8 cellular contexts compared by ENCODE assay signal in the genomic region with DNA sequence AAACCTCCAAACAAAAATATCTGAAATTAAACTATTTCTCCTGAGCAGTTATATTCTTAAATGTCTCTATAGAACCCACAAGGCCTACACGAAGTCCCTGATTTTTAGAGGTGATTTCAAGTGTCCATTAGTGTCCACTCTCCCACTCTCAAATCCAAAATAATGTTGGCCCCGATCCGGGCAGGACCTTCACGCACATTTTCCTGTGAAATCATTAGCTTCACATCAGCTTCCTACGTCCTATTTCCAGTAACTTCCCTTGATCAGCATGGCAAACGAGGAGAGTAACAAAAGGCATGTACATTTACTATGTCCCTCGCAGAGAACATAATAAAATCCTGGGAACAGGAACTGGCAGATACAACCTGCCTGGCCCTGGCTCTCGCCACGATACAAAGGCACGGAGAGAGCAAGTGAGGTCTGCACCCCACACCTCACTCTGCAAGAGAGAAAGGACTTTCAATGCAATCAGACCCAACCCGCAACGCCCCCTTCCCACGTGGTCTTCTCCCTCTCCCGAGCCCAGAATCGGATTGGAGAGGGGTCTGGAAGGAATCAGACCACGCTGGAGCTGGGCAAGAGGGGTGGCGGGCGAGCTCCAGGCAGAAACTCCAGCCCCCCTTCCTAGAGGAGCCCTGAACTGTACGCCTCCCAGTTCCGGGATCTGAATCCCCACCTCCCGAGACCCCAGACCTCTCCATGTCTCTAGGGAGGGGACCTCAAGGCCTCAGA. TPM values are rescaled to one million over a fixed set of nuclear protein-coding genes. Genes with fewer than 3 reads are reported as not detected.
DNase-seq lines count a peak whose midpoint lies in the region; ATAC-seq and TF ChIP-seq lines count a peak whose summit lies in the region.

No MANE protein-coding gene starts in this region.

- H3K4me1 Mint-ChIP-seq in activated naive CD8-positive, alpha-beta T cell treated with anti-CD3 and anti-CD28 coated beads for 36 hours = peaks cover 32% of the 10 kb centered on the region
- H3K4me1 Mint-ChIP-seq in glutamatergic neuron (ENCODE audit: low read depth, unreplicated experiment) (peaks cover 23% of the 10 kb centered on the region), type B pancreatic cell (ENCODE audit: unreplicated experiment) (peaks cover 25% of the 10 kb centered on the region)

- TF ChIP-seq CTCF in AG09309 (IDR thresholded peaks at IDR 0.05; ENCODE audit: control insufficient read depth, insufficient read depth, low read depth, low read length, missing control alignments) (no peak), OCI-LY3 (IDR thresholded peaks at IDR 0.05; ENCODE audit: low read depth, low read length) (no peak), glutamatergic neuron (IDR thresholded peaks at IDR 0.05; ENCODE audit: partially characterized antibody, unreplicated experiment) (no peak), type B pancreatic cell (conservative IDR thresholded peaks at IDR 0.05) (no peak)

- H3K79me2 ChIP-seq in OCI-LY3 (ENCODE audit: low read length) = peaks cover 56% of the 10 kb centered on the region

- H3K27ac ChIP-seq in OCI-LY3 (ENCODE audit: low read length) = peak overlapping the region; percentile 61

- H3K9me3 ChIP-seq in OCI-LY3 (ENCODE audit: insufficient read depth, low read length) = no peaks in the 10 kb centered on the region

- H3K4me3 ChIP-seq in AG09309 (ENCODE audit: control insufficient read depth, low read depth, low read length) = peak overlapping the region; percentile 56
- H3K4me3 ChIP-seq in OCI-LY3 (ENCODE audit: low read length) = peak overlapping the region; percentile 93

- peaks cover 8% of the 10 kb centered on the region for H4K20me1 ChIP-seq in OCI-LY3 (ENCODE audit: insufficient read depth, low read length)

- peaks cover 14% of the 10 kb centered on the region for H3K4me1 ChIP-seq in OCI-LY3 (ENCODE audit: low read length)

- H3K36me3 Mint-ChIP-seq in activated naive CD8-positive, alpha-beta T cell treated with anti-CD3 and anti-CD28 coated beads for 36 hours = peaks cover 14% of the 10 kb centered on the region
- H3K36me3 Mint-ChIP-seq in glutamatergic neuron (ENCODE audit: unreplicated experiment) = no peaks in the 10 kb centered on the region
- H3K36me3 Mint-ChIP-seq in type B pancreatic cell = peaks cover 9% of the 10 kb centered on the region

- H3K27ac Mint-ChIP-seq in activated naive CD8-positive, alpha-beta T cell treated with anti-CD3 and anti-CD28 coated beads for 36 hours = peak overlapping the region; percentile 91
- H3K27ac Mint-ChIP-seq in glutamatergic neuron (ENCODE audit: unreplicated experiment) (peak overlapping the region; percentile 81), type B pancreatic cell (peak overlapping the region; percentile 93)

- no peaks in the 10 kb centered on the region for H3K27me3 ChIP-seq in OCI-LY3 (ENCODE audit: low read depth, low read length)

- H3K4me2 ChIP-seq in OCI-LY3 (ENCODE audit: low read length) = peak overlapping the region; percentile 83

- H2AFZ ChIP-seq in OCI-LY3 (ENCODE audit: low read depth, low read length) = peak overlapping the region; percentile 43; the same call in 1 of the 2 replicates

- H3K36me3 ChIP-seq in OCI-LY3 (replicated peaks; ENCODE audit: low read depth, low read length) = peaks cover 5% of the 10 kb centered on the region

- peak; percentile 20 for ATAC-seq in GM18861 (IDR thresholded peaks at IDR 0.05; ENCODE audit: unreplicated experiment)

- no peak for DNase-seq in AG09309 (ENCODE audit: low read depth)
- peak; percentile 40 for DNase-seq in HPDE6-E6E7 (ENCODE audit: extremely low spot score)
- peak; percentile 60 for DNase-seq in activated naive CD8-positive, alpha-beta T cell treated with anti-CD3 and anti-CD28 coated beads for 36 hours
- DNase-seq in glutamatergic neuron = peak; percentile 82
- peak in 52 of 56 donors; percentile 11 to 74 (median 52) for DNase-seq in nucleus accumbens (lab: John Stamatoyannopoulos, UW)
- peak; percentile 77 for DNase-seq in type B pancreatic cell (ENCODE audit: extremely low spot score, unreplicated experiment)

- peak overlapping the region; percentile 98 for H3K4me3 Mint-ChIP-seq in activated naive CD8-positive, alpha-beta T cell treated with anti-CD3 and anti-CD28 coated beads for 36 hours
- H3K4me3 Mint-ChIP-seq in glutamatergic neuron (ENCODE audit: unreplicated experiment) = peak overlapping the region; percentile 93
- peak overlapping the region; percentile 96 for H3K4me3 Mint-ChIP-seq in type B pancreatic cell

- no peaks in the 10 kb centered on the region for H3K27me3 Mint-ChIP-seq in activated naive CD8-positive, alpha-beta T cell treated with anti-CD3 and anti-CD28 coated beads for 36 hours
- H3K27me3 Mint-ChIP-seq in glutamatergic neuron (ENCODE audit: unreplicated experiment) (peaks cover 3% of the 10 kb centered on the region), type B pancreatic cell (no peaks in the 10 kb centered on the region)

- peak overlapping the region; percentile 92 for H3K9ac ChIP-seq in OCI-LY3 (ENCODE audit: low read length)

- H3K9me3 Mint-ChIP-seq in activated naive CD8-positive, alpha-beta T cell treated with anti-CD3 and anti-CD28 coated beads for 36 hours = no peaks in the 10 kb centered on the region
- H3K9me3 Mint-ChIP-seq in glutamatergic neuron (ENCODE audit: unreplicated experiment) = peaks cover 1% of the 10 kb centered on the region
- H3K9me3 Mint-ChIP-seq in type B pancreatic cell = peaks cover 5% of the 10 kb centered on the region

RNA-seq across cellular contexts. Expression of gene C17orf78, which starts 17.5 kb away (rescaled TPM):
- not detected for total RNA-seq in activated naive CD8-positive, alpha-beta T cell treated with anti-CD3 and anti-CD28 coated beads for 36 hours
- not detected for total RNA-seq in glutamatergic neuron (ENCODE audit: unreplicated experiment)
- total RNA-seq in type B pancreatic cell (ENCODE audit: low replicate concordance) = 1.6 TPM in 1 of 2 replicates, not detected in the other

RNA-seq across cellular contexts. Expression of gene ACACA, which starts 48.4 kb away (rescaled TPM):
- 10 to 100 TPM; 68.3 to 76.3 TPM for total RNA-seq in activated naive CD8-positive, alpha-beta T cell treated with anti-CD3 and anti-CD28 coated beads for 36 hours
- total RNA-seq in glutamatergic neuron (ENCODE audit: unreplicated experiment) (145 TPM), type B pancreatic cell (ENCODE audit: low replicate concordance) (86.7 and 101 TPM in 2 replicates)

RNA-seq across cellular contexts. Expression of gene TADA2A, which starts 48.4 kb away (rescaled TPM):
- total RNA-seq in activated naive CD8-positive, alpha-beta T cell treated with anti-CD3 and anti-CD28 coated beads for 36 hours = 10 to 100 TPM; 41.6 to 41.8 TPM
- 30.6 TPM for total RNA-seq in glutamatergic neuron (ENCODE audit: unreplicated experiment)
- total RNA-seq in type B pancreatic cell (ENCODE audit: low replicate concordance) = 26.1 and 28.5 TPM in 2 replicates
